ENCODE assay signal across 14 cellular contexts in the genomic region with DNA sequence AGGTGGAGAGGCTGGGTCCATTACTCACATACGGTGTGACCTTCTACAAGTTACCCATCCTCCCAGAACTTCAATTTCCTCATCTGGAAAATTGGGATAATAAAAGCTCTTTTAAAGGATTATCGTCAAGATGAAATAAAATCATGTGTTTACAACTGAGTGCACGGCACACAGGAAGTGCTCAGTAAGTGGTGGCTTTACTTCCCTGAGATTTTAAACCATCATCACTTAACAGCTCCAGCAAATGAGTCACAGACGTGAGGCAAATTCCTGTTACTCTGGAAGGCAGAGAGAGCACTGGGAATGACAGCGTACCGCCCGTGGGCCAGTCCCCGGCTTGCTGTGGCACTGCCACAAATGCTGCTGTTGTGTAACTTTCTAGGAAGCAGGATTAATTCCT.
DNase-seq lines count a peak whose midpoint lies in the region; ATAC-seq and TF ChIP-seq lines count a peak whose summit lies in the region.
"Had no signal": no experiment of that assay in that cellular context is flagged by ENCODE, and none has a peak within 500 bp of the region (broad histone marks: within the 10 kb centered on the region; RNA-seq: fewer than 3 reads in every experiment).

No MANE protein-coding gene starts in this region.

- H3K36me3 Mint-ChIP-seq in activated T-helper 17 cell treated with anti-CD3 and anti-CD28 coated beads, Interleukin-2, amount 50 U/mL, for 72 hours (ENCODE audit: low read depth) = no peaks in the 10 kb centered on the region
- no peaks in the 10 kb centered on the region for H3K36me3 Mint-ChIP-seq in T-helper 2 cell treated with Interferon-gamma antibody and Interleukin-4, amounts not matched to agents 5 μg/mL and 100 μg/mL, for 36 hours (ENCODE audit: low read depth)
- H3K36me3 Mint-ChIP-seq: T-cell had no signal

- intact Hi-C loops in A673 (cut with micrococcal nuclease; ENCODE audit: unreplicated experiment) = loop anchor here (2.0 to 5.0 kb wide), 3 partner anchors 42 to 238 kb away; no protein-coding TSS in a partner anchor
- intact Hi-C loops in gastrocnemius medialis (cut with DNase I; ENCODE audit: low total_unique reads) = no loop called here

- TF ChIP-seq POLR2A in gastrocnemius medialis (IDR thresholded peaks at IDR 0.05) = no peak

- H3K4me1 ChIP-seq in A673 (ENCODE audit: insufficient read depth, low read length, poor library complexity, severe bottlenecking) (peaks cover 34% of the 10 kb centered on the region), GM23248 (ENCODE audit: insufficient read depth) (no peaks in the 10 kb centered on the region), RWPE2 (ENCODE audit: insufficient read depth, poor library complexity, severe bottlenecking) (no peaks in the 10 kb centered on the region), gastrocnemius medialis (no peaks in the 10 kb centered on the region)

- H3K9me3 ChIP-seq in A673 (ENCODE audit: low read depth, low read length, poor library complexity, severe bottlenecking) (peaks cover 3% of the 10 kb centered on the region), GM23248 (ENCODE audit: low read depth) (no peaks in the 10 kb centered on the region), RWPE2 (ENCODE audit: severe bottlenecking) (no peaks in the 10 kb centered on the region), gastrocnemius medialis (no peaks in the 10 kb centered on the region)

- no peaks in the 10 kb centered on the region for H3K79me2 ChIP-seq in GM23248 (ENCODE audit: insufficient read depth)

- no peak overlapping the region for H3K27ac Mint-ChIP-seq in activated T-helper 17 cell treated with anti-CD3 and anti-CD28 coated beads, Interleukin-2, amount 50 U/mL, for 72 hours
- no peak overlapping the region for H3K27ac Mint-ChIP-seq in T-helper 2 cell treated with Interferon-gamma antibody and Interleukin-4, amounts not matched to agents 5 μg/mL and 100 μg/mL, for 36 hours
- H3K27ac Mint-ChIP-seq: activated CD8-positive, alpha-beta T cell treated with anti-CD3 and anti-CD28 coated beads for 36 hours; T-cell had no signal

- no peaks in the 10 kb centered on the region for H4K20me1 ChIP-seq in GM23248 (ENCODE audit: insufficient read depth)

- H3K27me3 Mint-ChIP-seq in activated T-helper 17 cell treated with anti-CD3 and anti-CD28 coated beads, Interleukin-2, amount 50 U/mL, for 72 hours = peaks cover 9% of the 10 kb centered on the region
- no peaks in the 10 kb centered on the region for H3K27me3 Mint-ChIP-seq in T-helper 2 cell treated with Interferon-gamma antibody and Interleukin-4, amounts not matched to agents 5 μg/mL and 100 μg/mL, for 36 hours (ENCODE audit: low read depth)
- H3K27me3 Mint-ChIP-seq: activated CD8-positive, alpha-beta T cell treated with anti-CD3 and anti-CD28 coated beads for 36 hours had no signal

- peak overlapping the region; percentile 65 for H3K4me2 ChIP-seq in GM23248 (ENCODE audit: unreplicated experiment)

- TF ChIP-seq CTCF in A673 (conservative IDR thresholded peaks at IDR 0.05; ENCODE audit: low read depth, low read length) (no peak), RWPE2 (IDR thresholded peaks at IDR 0.05; ENCODE audit: poor library complexity, severe bottlenecking) (no peak), gastrocnemius medialis (IDR thresholded peaks at IDR 0.05 in 4 of 5, conservative IDR thresholded peaks at IDR 0.05 in 1 of 5) (no peak)

- ATAC-seq in RWPE2 (ENCODE audit: low read depth) = peak; percentile 61
- no peak for ATAC-seq in activated T-helper 17 cell treated with anti-CD3 and anti-CD28 coated beads, Interleukin-2, amount 50 U/mL, for 72 hours (replicated peaks)
- ATAC-seq in gastrocnemius medialis = no peak
- ATAC-seq: activated CD8-positive, alpha-beta T cell treated with anti-CD3 and anti-CD28 coated beads for 36 hours; T-cell had no signal

- POLR2A ChIA-PET in A673 (lab: Charles Lee; ENCODE audit: low non-redundant PET) = interaction anchor here (0.6 kb wide), 1 partner anchor 126 kb away, joined by 13 read pairs; no protein-coding TSS in a partner anchor

- CTCF ChIA-PET in A673 (lab: Charles Lee) = no interaction called here

- DNase-seq in A673 (ENCODE audit: low spot score) (peak; percentile 96), GM23248 (peak; percentile 87), RWPE2 (ENCODE audit: low spot score) (no peak), foreskin melanocyte (peak; percentile 82), gastrocnemius medialis (no peak), HT-29 (ENCODE audit: low spot score) (no peak)
- no peak for DNase-seq in T-helper 2 cell treated with Interferon-gamma antibody and Interleukin-4, amounts not matched to agents 5 μg/mL and 100 μg/mL, for 36 hours (ENCODE audit: low spot score)
- DNase-seq: activated CD8-positive, alpha-beta T cell treated with anti-CD3 and anti-CD28 coated beads for 36 hours; effector CD8-positive, alpha-beta T cell; NCI-H1105; stimulated activated naive CD4-positive, alpha-beta T cell treated with Interleukin-2 at 50 U/mL for 16 hours; T-cell had no signal

- peak overlapping the region; percentile 63 for H3K9ac ChIP-seq in GM23248

- no TSS peak for BruUV-seq in A673 (replicated peaks; lab: Mats Ljungman, UMichigan)

- H3K9me3 Mint-ChIP-seq in activated T-helper 17 cell treated with anti-CD3 and anti-CD28 coated beads, Interleukin-2, amount 50 U/mL, for 72 hours = no peaks in the 10 kb centered on the region
- H3K9me3 Mint-ChIP-seq in T-helper 2 cell treated with Interferon-gamma antibody and Interleukin-4, amounts not matched to agents 5 μg/mL and 100 μg/mL, for 36 hours = no peaks in the 10 kb centered on the region
- H3K9me3 Mint-ChIP-seq: activated CD8-positive, alpha-beta T cell treated with anti-CD3 and anti-CD28 coated beads for 36 hours had no signal

- H3K27ac ChIP-seq in A673 (ENCODE audit: low read depth, low read length, poor library complexity, severe bottlenecking) (peak overlapping the region; percentile 84), GM23248 (peak overlapping the region; percentile 65), RWPE2 (ENCODE audit: poor library complexity, severe bottlenecking) (no peak overlapping the region), gastrocnemius medialis (no peak overlapping the region)
- H3K27ac ChIP-seq: C4-2B had no signal

- H2AFZ ChIP-seq in GM23248 = peak overlapping the region; percentile 90

- H3K27me3 ChIP-seq in A673 (replicated peaks; ENCODE audit: insufficient read depth, low read depth, low read length, poor library complexity) (no peaks in the 10 kb centered on the region), GM23248 (replicated peaks; ENCODE audit: insufficient read depth) (no peaks in the 10 kb centered on the region), RWPE2 (ENCODE audit: insufficient read depth, poor library complexity, severe bottlenecking) (no peaks in the 10 kb centered on the region), gastrocnemius medialis (no peaks in the 10 kb centered on the region)

- H3K4me3 ChIP-seq in A673 (ENCODE audit: low read depth, low read length, poor library complexity, severe bottlenecking) = no peak overlapping the region
- peak overlapping the region; percentile 59 for H3K4me3 ChIP-seq in GM23248
- no peak overlapping the region for H3K4me3 ChIP-seq in RWPE2 (ENCODE audit: severe bottlenecking)
- no peak overlapping the region for H3K4me3 ChIP-seq in gastrocnemius medialis

- 3 to 5% methylated on average over 8 of the region's 8 CpGs for WGBS in GM23248 (ENCODE audit: low coverage in 1 of 2, low lambda C conversion rate in 2 of 2, missing lambda C conversion rate in 2 of 2), 2 experiments

- no peaks in the 10 kb centered on the region for H3K9me2 ChIP-seq in GM23248 (ENCODE audit: insufficient read depth)

- in situ Hi-C loops in GM23248 (cut with MboI) = no loop called here
- in situ Hi-C loops in gastrocnemius medialis (cut with MboI; ENCODE audit: low sequenced_read_pairs in 4 of 4) = no loop called here

- peaks cover 12% of the 10 kb centered on the region for H3F3A ChIP-seq in GM23248 (ENCODE audit: insufficient read depth)

- H3K4me1 Mint-ChIP-seq in activated T-helper 17 cell treated with anti-CD3 and anti-CD28 coated beads, Interleukin-2, amount 50 U/mL, for 72 hours = no peaks in the 10 kb centered on the region
- peaks cover 5% of the 10 kb centered on the region for H3K4me1 Mint-ChIP-seq in T-helper 2 cell treated with Interferon-gamma antibody and Interleukin-4, amounts not matched to agents 5 μg/mL and 100 μg/mL, for 36 hours (ENCODE audit: low read depth)

- H3K4me3 Mint-ChIP-seq in activated T-helper 17 cell treated with anti-CD3 and anti-CD28 coated beads, Interleukin-2, amount 50 U/mL, for 72 hours = no peak overlapping the region
- no peak overlapping the region for H3K4me3 Mint-ChIP-seq in T-helper 2 cell treated with Interferon-gamma antibody and Interleukin-4, amounts not matched to agents 5 μg/mL and 100 μg/mL, for 36 hours
- H3K4me3 Mint-ChIP-seq: activated CD8-positive, alpha-beta T cell treated with anti-CD3 and anti-CD28 coated beads for 36 hours; T-cell had no signal

- no peaks in the 10 kb centered on the region for H3K36me3 ChIP-seq in A673 (ENCODE audit: insufficient read depth, low read length, poor library complexity, severe bottlenecking)
- H3K36me3 ChIP-seq in GM23248 (ENCODE audit: low read depth) = no peaks in the 10 kb centered on the region
- H3K36me3 ChIP-seq in RWPE2 (ENCODE audit: low read depth) = no peaks in the 10 kb centered on the region
- H3K36me3 ChIP-seq in gastrocnemius medialis = no peaks in the 10 kb centered on the region

Comparison
In these comparisons a context has a peak if more than half of its experiments do, and no peak if none do; other contexts are left out.
1. DNase-seq: peak in A673 (single experiment), GM23248 (single experiment) and foreskin melanocyte (single experiment); none in RWPE2 (single experiment), T-helper 2 cell treated with Interferon-gamma antibody and Interleukin-4, amounts not matched to agents 5 μg/mL and 100 μg/mL, for 36 hours (single experiment), gastrocnemius medialis (0 of 2) and HT-29 (single experiment).
2. H3K27ac ChIP-seq: peak in A673 (single experiment) and GM23248 (single experiment); none in RWPE2 (single experiment) and gastrocnemius medialis (0 of 4).